Comparison of ENCODE assay signal across 23 cellular contexts in genomic region chr2:9229470-9229820, GRCh38. TPM values are rescaled to one million over a fixed set of nuclear protein-coding genes. Genes with fewer than 3 reads are reported as not detected.
DNase-seq lines count a peak whose midpoint lies in the region; ATAC-seq and TF ChIP-seq lines count a peak whose summit lies in the region.
"Had no signal": no experiment of that assay in that cellular context is flagged by ENCODE, and none has a peak within 500 bp of the region (broad histone marks: within the 10 kb centered on the region; RNA-seq: fewer than 3 reads in every experiment).

No MANE protein-coding gene starts in this region.

- H3K9me3 ChIP-seq in BLaER1: no peaks in the 10 kb centered on the region
- no peaks in the 10 kb centered on the region for H3K9me3 ChIP-seq in osteoblast (ENCODE audit: low read depth, low read length)
- H3K9me3 ChIP-seq: lower lobe of right lung, SJSA1, upper lobe of left lung had no signal

- H3K27ac ChIP-seq in BLaER1: peak overlapping the region; percentile 38; the same call in 1 of the 2 replicates
- H3K27ac ChIP-seq in dorsolateral prefrontal cortex: peak overlapping the region in 45 of 59 donors; percentile 2 to 89 (median 64)
- H3K27ac ChIP-seq in osteoblast (ENCODE audit: low read depth, low read length): peak overlapping the region; percentile 96
- H3K27ac ChIP-seq: SJSA1 had no signal

- H4K20me1 ChIP-seq in BLaER1 (peaks cover 100% of the 10 kb centered on the region), osteoblast (ENCODE audit: insufficient read depth, low read length) (peaks cover 6% of the 10 kb centered on the region)

- H3K4me1 ChIP-seq in BLaER1 (peaks cover 94% of the 10 kb centered on the region), osteoblast (ENCODE audit: insufficient read depth, low read length) (peaks cover 69% of the 10 kb centered on the region)

- no peak for TF ChIP-seq CTCF in HFFc6 (IDR thresholded peaks at IDR 0.05)
- no peak for TF ChIP-seq CTCF in dorsolateral prefrontal cortex (IDR thresholded peaks at IDR 0.05 in 54 of 56, conservative IDR thresholded peaks at IDR 0.05 in 2 of 56; ENCODE audit: low read depth in 1 of 56, partially characterized antibody in 56 of 56)
- no peak for TF ChIP-seq CTCF in osteoblast (IDR thresholded peaks at IDR 0.05; ENCODE audit: extremely low read depth, low read depth, low read length)

- peak overlapping the region; percentile 76 for H3K27ac Mint-ChIP-seq in HFFc6
- H3K27ac Mint-ChIP-seq: activated CD4-positive, alpha-beta memory T cell treated with anti-CD3 and anti-CD28 coated beads for 36 hours; activated naive CD4-positive, alpha-beta T cell treated with anti-CD3 and anti-CD28 coated beads, Interleukin-2, amount 10 ng/mL, durations not matched to agents 7 days and 5 days; activated T-cell treated with anti-CD3 and anti-CD28 coated beads, Interleukin-2, amount 50 U/mL, for 24 hours; stimulated activated naive CD8-positive, alpha-beta T cell treated with anti-CD3 and anti-CD28 coated beads, Interleukin-15, amount 100 ng/mL, for 72 hours had no signal

- H3K4me1 Mint-ChIP-seq in HFFc6 (ENCODE audit: low read depth): peaks cover 82% of the 10 kb centered on the region
- H3K4me1 Mint-ChIP-seq: activated naive CD4-positive, alpha-beta T cell treated with anti-CD3 and anti-CD28 coated beads, Interleukin-2, amount 10 ng/mL, durations not matched to agents 7 days and 5 days; stimulated activated naive CD8-positive, alpha-beta T cell treated with anti-CD3 and anti-CD28 coated beads, Interleukin-15, amount 100 ng/mL, for 72 hours had no signal

- no peaks in the 10 kb centered on the region for H3K27me3 ChIP-seq in BLaER1
- no peaks in the 10 kb centered on the region for H3K27me3 ChIP-seq in dorsolateral prefrontal cortex
- no peaks in the 10 kb centered on the region for H3K27me3 ChIP-seq in osteoblast (ENCODE audit: insufficient read depth, low read length)
- H3K27me3 ChIP-seq: hepatocyte, SJSA1, upper lobe of left lung had no signal

- H3K36me3 Mint-ChIP-seq in HFFc6 (ENCODE audit: low read depth): peaks cover 9% of the 10 kb centered on the region; the same call in 1 of the 2 replicates
- H3K36me3 Mint-ChIP-seq: activated CD4-positive, alpha-beta memory T cell treated with anti-CD3 and anti-CD28 coated beads for 36 hours; activated naive CD4-positive, alpha-beta T cell treated with anti-CD3 and anti-CD28 coated beads, Interleukin-2, amount 10 ng/mL, durations not matched to agents 7 days and 5 days had no signal

- ATAC-seq in HG02588 (IDR thresholded peaks at IDR 0.05; ENCODE audit: unreplicated experiment): no peak
- ATAC-seq: lower lobe of right lung; stimulated activated naive CD8-positive, alpha-beta T cell treated with anti-CD3 and anti-CD28 coated beads, Interleukin-15, amount 100 ng/mL, for 72 hours had no signal

- peaks cover 90% of the 10 kb centered on the region for H3K79me2 ChIP-seq in osteoblast (ENCODE audit: insufficient read depth, low read length)

- no peak overlapping the region for H3K4me3 Mint-ChIP-seq in HFFc6
- H3K4me3 Mint-ChIP-seq: activated CD4-positive, alpha-beta memory T cell treated with anti-CD3 and anti-CD28 coated beads for 36 hours; activated naive CD4-positive, alpha-beta T cell treated with anti-CD3 and anti-CD28 coated beads, Interleukin-2, amount 10 ng/mL, durations not matched to agents 7 days and 5 days; activated T-cell treated with anti-CD3 and anti-CD28 coated beads, Interleukin-2, amount 50 U/mL, for 24 hours; stimulated activated naive CD8-positive, alpha-beta T cell treated with anti-CD3 and anti-CD28 coated beads, Interleukin-15, amount 100 ng/mL, for 72 hours had no signal

- H3K36me3 ChIP-seq in BLaER1: peaks cover 8% of the 10 kb centered on the region; the same call in 1 of the 2 replicates
- H3K36me3 ChIP-seq in osteoblast (ENCODE audit: insufficient read depth, low read length): no peaks in the 10 kb centered on the region
- H3K36me3 ChIP-seq: lower lobe of right lung, SJSA1, upper lobe of left lung had no signal

- H3K9me3 Mint-ChIP-seq in HFFc6: no peaks in the 10 kb centered on the region
- H3K9me3 Mint-ChIP-seq: activated CD4-positive, alpha-beta memory T cell treated with anti-CD3 and anti-CD28 coated beads for 36 hours; activated naive CD4-positive, alpha-beta T cell treated with anti-CD3 and anti-CD28 coated beads, Interleukin-2, amount 10 ng/mL, durations not matched to agents 7 days and 5 days; activated T-cell treated with anti-CD3 and anti-CD28 coated beads, Interleukin-2, amount 50 U/mL, for 24 hours; stimulated activated naive CD8-positive, alpha-beta T cell treated with anti-CD3 and anti-CD28 coated beads, Interleukin-15, amount 100 ng/mL, for 72 hours had no signal

- H3K4me3 ChIP-seq in BLaER1 (no peak overlapping the region), dorsolateral prefrontal cortex (no peak overlapping the region), osteoblast (ENCODE audit: insufficient read depth, low read length) (no peak overlapping the region)
- H3K4me3 ChIP-seq: hepatocyte, lower lobe of right lung, SJSA1, upper lobe of left lung had no signal

- H3K27me3 Mint-ChIP-seq in HFFc6 (ENCODE audit: insufficient read depth): no peaks in the 10 kb centered on the region; the same call in none of the 2 replicates

- intact Hi-C loops in dorsolateral prefrontal cortex (cut with DNase I): no loop called here

- peak overlapping the region; percentile 81 for H3K4me2 ChIP-seq in BLaER1
- no peak overlapping the region for H3K4me2 ChIP-seq in osteoblast (ENCODE audit: insufficient read depth, low read length)
- H3K4me2 ChIP-seq: hepatocyte had no signal

- no peak overlapping the region for H2AFZ ChIP-seq in osteoblast (ENCODE audit: low read length)
- H2AFZ ChIP-seq: hepatocyte had no signal

- DNase-seq in HFFc6 (no peak), dorsolateral prefrontal cortex (no peak), osteoblast (ENCODE audit: insufficient read length, low spot score, missing footprints) (no peak), iPS-NIHi7 (ENCODE audit: extremely low spot score) (no peak)
- DNase-seq in stimulated activated naive CD4-positive, alpha-beta T cell treated with Interleukin-2 at 50 U/mL for 16 hours (lab: John Stamatoyannopoulos, UW): no peak
- DNase-seq: activated CD4-positive, alpha-beta memory T cell treated with anti-CD3 and anti-CD28 coated beads for 36 hours; activated naive CD4-positive, alpha-beta T cell treated with anti-CD3 and anti-CD28 coated beads, Interleukin-2, amount 10 ng/mL, durations not matched to agents 7 days and 5 days; activated T-cell treated with anti-CD3 and anti-CD28 coated beads, Interleukin-2, amount 50 U/mL, for 24 hours; cortex of kidney; DMS79 treated with DMSO at 0.1 percent for 48 hours; Kasumi-1; lower lobe of right lung; NCI-H1048; NCI-H1930; NCI-H345; small intestine; stimulated activated CD4-positive, alpha-beta T cell treated with anti-CD3 and anti-CD28 coated beads, Interleukin-2, amount 100 ng/mL, for 48 hours; stimulated activated naive CD8-positive, alpha-beta T cell treated with anti-CD3 and anti-CD28 coated beads, Interleukin-15, amount 100 ng/mL, for 72 hours had no signal

- no peak overlapping the region for H3K9ac ChIP-seq in BLaER1

RNA-seq across cellular contexts. Expression of gene ASAP2, which starts 22.8 kb away (rescaled TPM):
- 10 to 100 TPM; 31.2 to 37.4 (median 34.3) TPM for total RNA-seq in HFFc6 (2021; fragmentation: NEBNext Ultra II Directional; extraction: Animal tissue kit (Norgen Biotek cat#: 25700))
- total RNA-seq in dorsolateral prefrontal cortex (10 to 100 TPM; 30.8 to 63.8 (median 48.4) TPM), osteoblast (56.0 and 66.2 TPM in 2 replicates)

Comparison
In these comparisons a context has a peak if more than half of its experiments do, and no peak if none do; other contexts are left out.
1. H3K27ac ChIP-seq: peak in every context shown above with its lines; median percentile 96 in osteoblast; 64 in dorsolateral prefrontal cortex; 38 in BLaER1.